In genomic region chr12:2877047-2877958, GRCh38 we compare ENCODE assay signal across 8 cellular contexts. TPM values are rescaled to one million over a fixed set of nuclear protein-coding genes. Genes with fewer than 3 reads are reported as not detected.
DNase-seq lines count a peak whose midpoint lies in the region; ATAC-seq and TF ChIP-seq lines count a peak whose summit lies in the region.

Gene FOXM1, minus strand, starts transcription at chr12:2877174. Its CDS starts 2,696 bp downstream, at chr12:2874478.
Gene RHNO1, plus strand, starts transcription at chr12:2877223. Its CDS starts 8,144 bp downstream, at chr12:2885367.

- H3K4me3 Mint-ChIP-seq in activated T-helper 17 cell treated with anti-CD3 and anti-CD28 coated beads, Interleukin-2, amount 50 U/mL, for 72 hours = peak within 1 kb of the TSS; percentile 91
- H3K4me3 Mint-ChIP-seq in natural killer cell = peak within 1 kb of the TSS; percentile 98

- DNase-seq in DMS79 treated with DMSO at 0.1 percent for 48 hours (lab: John Stamatoyannopoulos, UW) = peak; percentile 80
- DNase-seq in Kasumi-1 (lab: John Stamatoyannopoulos, UW) = peak; percentile 46 to 51
- peak; percentile 93 for DNase-seq in RPMI8226
- DNase-seq in fibroblast of mammary gland (ENCODE audit: low read depth) = peak; percentile 85
- DNase-seq in natural killer cell = peak; percentile 91
- peak; percentile 80 to 96 (median 83) for DNase-seq in stimulated activated naive CD4-positive, alpha-beta T cell (lab: John Stamatoyannopoulos, UW)

- TF ChIP-seq CTCF in fibroblast of mammary gland (conservative IDR thresholded peaks at IDR 0.05; ENCODE audit: control insufficient read depth, insufficient read depth, low read depth, low read length) (no peak), natural killer cell (IDR thresholded peaks at IDR 0.05) (no peak)

- H3K27ac Mint-ChIP-seq in activated T-helper 17 cell treated with anti-CD3 and anti-CD28 coated beads, Interleukin-2, amount 50 U/mL, for 72 hours = peak within 1 kb of the TSS; percentile 90
- H3K27ac Mint-ChIP-seq in natural killer cell = peak within 1 kb of the TSS; percentile 95 to 98

- peaks cover 64% of the 10 kb centered on the region for H3K36me3 Mint-ChIP-seq in activated T-helper 17 cell treated with anti-CD3 and anti-CD28 coated beads, Interleukin-2, amount 50 U/mL, for 72 hours (ENCODE audit: low read depth)
- H3K36me3 Mint-ChIP-seq in natural killer cell = no peaks in the 10 kb centered on the region

- intact Hi-C loops in natural killer cell (cut with micrococcal nuclease) = loop anchor here (1.0 to 2.0 kb wide), 2 partner anchors 13 to 65 kb away; partner anchors contain the start of genes ITFG2 and TULP3

- H3K4me3 ChIP-seq in fibroblast of mammary gland (ENCODE audit: control insufficient read depth, low read depth, low read length) = peak within 1 kb of the TSS; percentile 92

- ATAC-seq in GM21825 (IDR thresholded peaks at IDR 0.05; ENCODE audit: unreplicated experiment) (peak; percentile 72), natural killer cell (peak; percentile 85 to 91 (median 88))
- peak; percentile 79 for ATAC-seq in activated T-helper 17 cell treated with anti-CD3 and anti-CD28 coated beads, Interleukin-2, amount 50 U/mL, for 72 hours (replicated peaks)

- H3K27me3 Mint-ChIP-seq in activated T-helper 17 cell treated with anti-CD3 and anti-CD28 coated beads, Interleukin-2, amount 50 U/mL, for 72 hours = no peaks in the 10 kb centered on the region
- no peaks in the 10 kb centered on the region for H3K27me3 Mint-ChIP-seq in natural killer cell (ENCODE audit: low read depth in 2 of 2)

- H3K4me1 Mint-ChIP-seq in activated T-helper 17 cell treated with anti-CD3 and anti-CD28 coated beads, Interleukin-2, amount 50 U/mL, for 72 hours = peaks cover 26% of the 10 kb centered on the region
- H3K4me1 Mint-ChIP-seq in natural killer cell = peaks cover 21 to 27% of the 10 kb centered on the region in 2 donors

- H3K9me3 Mint-ChIP-seq in activated T-helper 17 cell treated with anti-CD3 and anti-CD28 coated beads, Interleukin-2, amount 50 U/mL, for 72 hours = no peaks in the 10 kb centered on the region
- H3K9me3 Mint-ChIP-seq in natural killer cell = no peaks in the 10 kb centered on the region

RNA-seq across cellular contexts. Expression of gene FOXM1, which starts in this region (rescaled TPM):
- total RNA-seq in activated T-helper 17 cell treated with anti-CD3 and anti-CD28 coated beads, Interleukin-2, amount 50 U/mL, for 72 hours = 100 to 1,000 TPM in 1 of 2 donors, 10 to 100 TPM in 1; 73.8 to 134 TPM
- 1 to 10 TPM; 1.8 to 3.6 (median 2.6) TPM for total RNA-seq in natural killer cell

RNA-seq across cellular contexts. Expression of gene RHNO1, which starts in this region (rescaled TPM):
- total RNA-seq in activated T-helper 17 cell treated with anti-CD3 and anti-CD28 coated beads, Interleukin-2, amount 50 U/mL, for 72 hours = 10 to 100 TPM; 39.4 to 52.3 TPM
- 10 to 100 TPM in 1 of 3 donors, 1 to 10 TPM in 2; 9.2 to 13.6 (median 9.4) TPM for total RNA-seq in natural killer cell

Comparison
In these comparisons a context has a peak if more than half of its experiments do, and no peak if none do; other contexts are left out.
1. Peak in every context shown above with its lines: DNase-seq, ATAC-seq and H3K4me3 ChIP-seq.
2. RNA of gene FOXM1 (total RNA-seq): 73.8 to 134 TPM in activated T-helper 17 cell treated with anti-CD3 and anti-CD28 coated beads, Interleukin-2, amount 50 U/mL, for 72 hours; 1.8 to 3.6 TPM in natural killer cell; every median in the first group is over 10 times any median in the second.